In genomic region chr10:792083-792791, GRCh38 we compare ENCODE assay signal across 18 cellular contexts.
DNase-seq lines count a peak whose midpoint lies in the region; ATAC-seq and TF ChIP-seq lines count a peak whose summit lies in the region.
"Had no signal": no experiment of that assay in that cellular context is flagged by ENCODE, and none has a peak within 500 bp of the region (broad histone marks: within the 10 kb centered on the region; RNA-seq: fewer than 3 reads in every experiment).

No MANE protein-coding gene starts in this region.

- H3K4ac ChIP-seq in IMR-90 (ENCODE audit: low read depth, low read length), result no peak overlapping the region

- peaks cover 0 to 4% of the 10 kb centered on the region in 2 experiments; a peak in 2 of 4 replicates for H3K79me1 ChIP-seq in IMR-90 (ENCODE audit: low read depth in 1 of 2, low read length in 2 of 2)

- H4K8ac ChIP-seq in IMR-90 (ENCODE audit: low read depth in 2 of 2, low read length in 2 of 2), result no peak overlapping the region

- no peaks in the 10 kb centered on the region for H3K4me1 Mint-ChIP-seq in activated naive CD8-positive, alpha-beta T cell treated with anti-CD3 and anti-CD28 coated beads, Interleukin-2, amount 50 U/mL, for 24 hours

- H3K27me3 Mint-ChIP-seq in activated naive CD8-positive, alpha-beta T cell treated with anti-CD3 and anti-CD28 coated beads, Interleukin-2, amount 50 U/mL, for 24 hours, result peaks cover 2% of the 10 kb centered on the region
- H3K27me3 Mint-ChIP-seq: CD4-positive, CD25-positive, alpha-beta regulatory T cell had no signal

- H3K9me1 ChIP-seq in IMR-90 (ENCODE audit: insufficient read depth, low read length), result peaks cover 6% of the 10 kb centered on the region

- ATAC-seq in IMR-90 (ENCODE audit: low read depth) (no peak), left lobe of liver (no peak)
- ATAC-seq in activated naive CD8-positive, alpha-beta T cell treated with anti-CD3 and anti-CD28 coated beads, Interleukin-2, amount 50 U/mL, for 24 hours, result no peak

- H2BK120ac ChIP-seq in IMR-90 (ENCODE audit: low read depth, low read length), result no peak overlapping the region

- WGBS in IMR-90 (ENCODE audit: extremely low coverage in 2 of 2, insufficient read length in 1 of 2), 2 experiments, result 95% methylated on average over 7 of the region's 16 CpGs; no CpG with 5 or more reads in 1 of the 2 experiments
- 82 to 88% (median 83%) methylated on average over 16 of the region's 16 CpGs for WGBS in stomach, 5 donors

- peaks cover 11% of the 10 kb centered on the region for H3K9me3 Mint-ChIP-seq in activated naive CD8-positive, alpha-beta T cell treated with anti-CD3 and anti-CD28 coated beads, Interleukin-2, amount 50 U/mL, for 24 hours

- TF ChIP-seq CTCF in IMR-90 (conservative IDR thresholded peaks at IDR 0.05; ENCODE audit: low read depth, low read length) (no peak), stomach (IDR thresholded peaks at IDR 0.05) (no peak)

- peaks cover 4% of the 10 kb centered on the region for H3K9me3 ChIP-seq in IMR-90 (ENCODE audit: control insufficient read depth, insufficient read depth, low read length)
- peaks cover 0 to 7% (median 3%) of the 10 kb centered on the region in 4 donors for H3K9me3 ChIP-seq in stomach

- H4K91ac ChIP-seq in IMR-90 (ENCODE audit: insufficient read depth, low read depth, low read length), result no peak overlapping the region

- H4K20me1 ChIP-seq in IMR-90 (ENCODE audit: insufficient read depth, low read length), result 0 out of 2 replicates have a peak, but pooled peaks cover 4% of the 10 kb centered on the region

- H2BK15ac ChIP-seq in IMR-90 (ENCODE audit: low read depth, low read length), result no peak overlapping the region

- no peak overlapping the region for H3K4me2 ChIP-seq in IMR-90 (ENCODE audit: low read depth, low read length)

- POLR2A ChIA-PET in IMR-90 (lab: Charles Lee; ENCODE audit: unreplicated experiment), result interaction anchor here (0.6 kb wide), 2 partner anchors 15 to 26 kb away, joined by 3 to 6 read pairs; no protein-coding TSS in a partner anchor

- in situ Hi-C loops in IMR-90 (cut with MboI; ENCODE audit: low sequenced_read_pairs), result loop anchor here (10.0 kb wide), 1 partner anchor 287 kb away; no protein-coding TSS in a partner anchor

- peaks cover 13% of the 10 kb centered on the region for H3K36me3 Mint-ChIP-seq in activated naive CD8-positive, alpha-beta T cell treated with anti-CD3 and anti-CD28 coated beads, Interleukin-2, amount 50 U/mL, for 24 hours (ENCODE audit: low read depth)
- H3K36me3 Mint-ChIP-seq: CD4-positive, CD25-positive, alpha-beta regulatory T cell had no signal

- TF ChIP-seq POLR2A in IMR-90 (IDR thresholded peaks at IDR 0.05; ENCODE audit: low read depth, low read length) (no peak), stomach (IDR thresholded peaks at IDR 0.05) (no peak)

- peak; percentile 47 for DNase-seq in activated effector memory CD4-positive, alpha-beta T cell treated with anti-CD3 and anti-CD28 coated beads, Interleukin-2, amount 50 U/mL, for 16 hours
- no peak for DNase-seq in activated effector memory CD4-positive, alpha-beta T cell treated with Interleukin-2 at 50 U/mL for 16 hours
- DNase-seq in IMR-90 (no peak), left lobe of liver (ENCODE audit: low spot score) (peak; percentile 19), stomach (peak; percentile 23), RKO (ENCODE audit: low spot score) (no peak)
- no peak for DNase-seq in activated naive CD8-positive, alpha-beta T cell treated with anti-CD3 and anti-CD28 coated beads, Interleukin-2, amount 50 U/mL, for 24 hours
- DNase-seq in activated naive CD4-positive, alpha-beta T cell (lab: John Stamatoyannopoulos, UW), result no peak
- DNase-seq: CD4-positive, CD25-positive, alpha-beta regulatory T cell; EL; KBM-7; NCI-H1417 treated with DMSO at 0.1 percent for 48 hours; NCI-H2029; NCI-H2171; NCI-H446; NK-92 treated with Interleukin-12 subunit alpha and Interleukin-12 subunit beta, amount 100 ng/mL, for 24 hours; OCI-M1 had no signal

- no peak overlapping the region for H2BK5ac ChIP-seq in IMR-90 (ENCODE audit: low read depth, low read length, poor library complexity, severe bottlenecking)

- no peaks in the 10 kb centered on the region for H3K27me3 ChIP-seq in IMR-90 (ENCODE audit: control insufficient read depth, insufficient read depth, low read length)
- no peaks in the 10 kb centered on the region for H3K27me3 ChIP-seq in stomach

- TF ChIP-seq RAD21 in IMR-90 (IDR thresholded peaks at IDR 0.05; ENCODE audit: low read length), result no peak

- no peak overlapping the region for H2AK9ac ChIP-seq in IMR-90 (replicated peaks; ENCODE audit: low read depth, low read length, poor library complexity)

- H3K9ac ChIP-seq in IMR-90 (ENCODE audit: low read depth, low read length), result no peak overlapping the region

- no peak overlapping the region for H3K18ac ChIP-seq in IMR-90 (ENCODE audit: low read depth, low read length)

- dilution Hi-C loops in IMR-90 (cut with HindIII; ENCODE audit: low sequenced_read_pairs, unreplicated experiment), result no loop called here

- BruUV-seq in IMR-90 (replicated peaks; lab: Mats Ljungman, UMichigan), result no TSS peak

- H2AFZ ChIP-seq in IMR-90 (replicated peaks; ENCODE audit: low read length, poor library complexity), result peak overlapping the region; percentile 14

- H3K27ac Mint-ChIP-seq in activated naive CD8-positive, alpha-beta T cell treated with anti-CD3 and anti-CD28 coated beads, Interleukin-2, amount 50 U/mL, for 24 hours, result no peak overlapping the region

- CTCF ChIA-PET in IMR-90 (lab: Yijun Ruan, JAX), result interaction anchor here (0.6 kb wide), 2 partner anchors 80 to 690 kb away, joined by 3 to 4 read pairs; no protein-coding TSS in a partner anchor

- no peak overlapping the region for H3K23ac ChIP-seq in IMR-90 (ENCODE audit: low read depth, low read length)

- H3K4me1 ChIP-seq in IMR-90 (ENCODE audit: control insufficient read depth, insufficient read depth, low read length) (peaks cover 8% of the 10 kb centered on the region), stomach (peaks cover 0 to 25% (median 16%) of the 10 kb centered on the region in 4 donors)
- H3K4me1 ChIP-seq: HAP-1 had no signal

- no peak overlapping the region for H2BK20ac ChIP-seq in IMR-90 (ENCODE audit: low read depth, low read length)

- H3K14ac ChIP-seq in IMR-90 (replicated peaks; ENCODE audit: low read depth, low read length), result no peak overlapping the region

- H2AK5ac ChIP-seq in IMR-90 (ENCODE audit: low read depth, low read length), result no peak overlapping the region

- no peak overlapping the region for H3K56ac ChIP-seq in IMR-90 (ENCODE audit: extremely low read depth, insufficient read depth, low read length)

- no peak overlapping the region for H4K5ac ChIP-seq in IMR-90 (ENCODE audit: low read depth, low read length)

- TF ChIP-seq EP300 in stomach (IDR thresholded peaks at IDR 0.05), result no peak

- intact Hi-C loops in IMR-90 (cut with micrococcal nuclease) (no loop called here), stomach (cut with DNase I; ENCODE audit: low total_unique reads) (no loop called here)

- H3K4me3 Mint-ChIP-seq in activated naive CD8-positive, alpha-beta T cell treated with anti-CD3 and anti-CD28 coated beads, Interleukin-2, amount 50 U/mL, for 24 hours, result no peak overlapping the region
- H3K4me3 Mint-ChIP-seq: CD4-positive, CD25-positive, alpha-beta regulatory T cell had no signal

- no peak overlapping the region for H3K27ac ChIP-seq in IMR-90 (ENCODE audit: insufficient read depth, low read length)
- H3K27ac ChIP-seq in stomach, result no peak overlapping the region

- H3K4me3 ChIP-seq in IMR-90 (ENCODE audit: insufficient read depth, low read depth, low read length) (no peak overlapping the region), stomach (no peak overlapping the region)
- H3K4me3 ChIP-seq: HAP-1 had no signal

- H3K36me3 ChIP-seq in IMR-90 (ENCODE audit: control insufficient read depth, insufficient read depth, low read length) (no peaks in the 10 kb centered on the region), stomach (peaks cover 0 to 7% (median 3%) of the 10 kb centered on the region in 4 donors)
- H3K36me3 ChIP-seq: HAP-1 had no signal

TF ChIP-seq in IMR-90, 13 proteins besides CTCF, POLR2A, EP300 and RAD21:
- TF ChIP-seq CEBPB (IDR thresholded peaks at IDR 0.05; ENCODE audit: low read depth, low read length) (no peak), MAFK (IDR thresholded peaks at IDR 0.05; ENCODE audit: low read depth, low read length) (no peak), FOS (IDR thresholded peaks at IDR 0.05; ENCODE audit: low read depth, low read length) (no peak), BHLHE40 (IDR thresholded peaks at IDR 0.05; ENCODE audit: low read depth, low read length) (no peak), ELK1 (IDR thresholded peaks at IDR 0.05; ENCODE audit: borderline replicate concordance, low read depth, low read length) (no peak), NFE2L2 (IDR thresholded peaks at IDR 0.05; ENCODE audit: low read depth, low read length) (no peak), CHD1 (IDR thresholded peaks at IDR 0.05; ENCODE audit: low read depth, low read length) (no peak), MXI1 (IDR thresholded peaks at IDR 0.05; ENCODE audit: borderline replicate concordance, low read depth, low read length) (no peak), MAZ (IDR thresholded peaks at IDR 0.05; ENCODE audit: borderline replicate concordance, low read depth, low read length) (no peak), USF2 (IDR thresholded peaks at IDR 0.05; ENCODE audit: low read depth, low read length) (no peak), RFX5 (IDR thresholded peaks at IDR 0.05; ENCODE audit: low read depth, low read length) (no peak), SMC3 (IDR thresholded peaks at IDR 0.05; ENCODE audit: low read depth, low read length) (no peak)

Comparison
In these comparisons a context has a peak if more than half of its experiments do, and no peak if none do; other contexts are left out.
1. DNase-seq: peak in activated effector memory CD4-positive, alpha-beta T cell treated with anti-CD3 and anti-CD28 coated beads, Interleukin-2, amount 50 U/mL, for 16 hours (single experiment), left lobe of liver (single experiment) and stomach (single experiment); none in activated effector memory CD4-positive, alpha-beta T cell treated with Interleukin-2 at 50 U/mL for 16 hours (single experiment), IMR-90 (single experiment), activated naive CD8-positive, alpha-beta T cell treated with anti-CD3 and anti-CD28 coated beads, Interleukin-2, amount 50 U/mL, for 24 hours (single experiment), RKO (single experiment) and activated naive CD4-positive, alpha-beta T cell (0 of 4).